ENCODE assay signal across 1 cellular context in the genomic region with DNA sequence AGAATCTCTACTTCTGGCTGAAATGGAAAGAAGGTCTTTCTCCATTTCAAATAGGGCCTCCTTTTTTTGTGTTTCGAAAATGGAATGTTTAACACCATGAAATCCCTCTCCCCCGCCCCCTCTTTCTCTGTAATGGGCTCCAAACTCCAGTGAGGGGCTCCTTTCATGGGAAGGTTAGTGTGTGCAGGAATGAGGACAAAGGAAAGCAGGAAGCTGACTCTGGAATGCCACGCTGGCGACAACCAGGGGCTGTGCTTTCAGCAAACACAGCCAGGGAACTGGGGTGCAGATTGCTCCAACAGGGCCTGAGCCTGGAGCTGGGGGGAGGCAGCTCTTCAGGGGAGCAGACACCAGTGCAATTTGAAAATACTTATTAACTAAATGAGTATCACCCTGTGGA.
TF ChIP-seq lines count a peak whose summit lies in the region.

No MANE protein-coding gene starts in this region.

TF ChIP-seq in H1, 55 proteins besides CTCF, POLR2A, EP300 and RAD21 (continued from another document):
- 0 out of 2 replicates have a peak, but pooled peaks have one; percentile 18 for TF ChIP-seq YY1 (IDR thresholded peaks at IDR 0.05; ENCODE audit: low read depth, low read length)
- no peak for TF ChIP-seq SIX5 (IDR thresholded peaks at IDR 0.05; ENCODE audit: low read depth, low read length)
- peak; percentile 75 for TF ChIP-seq TEAD4 (IDR thresholded peaks at IDR 0.05; ENCODE audit: low read depth, low read length)
- no peak for TF ChIP-seq BCL11A (IDR thresholded peaks at IDR 0.05; ENCODE audit: low read depth in 2 of 2, low read length in 2 of 2)
- no peak for TF ChIP-seq POU5F1 (IDR thresholded peaks at IDR 0.05; ENCODE audit: low read depth, low read length)
- 0 out of 2 replicates have a peak, but pooled peaks have one; percentile 4 for TF ChIP-seq JUND (IDR thresholded peaks at IDR 0.05; ENCODE audit: low read length)
- 0 out of 2 replicates have a peak, but pooled peaks have one; percentile 11 for TF ChIP-seq TBP (IDR thresholded peaks at IDR 0.05; ENCODE audit: low read depth, low read length)
